ENCODE assay signal across 8 cellular contexts in the genomic region with DNA sequence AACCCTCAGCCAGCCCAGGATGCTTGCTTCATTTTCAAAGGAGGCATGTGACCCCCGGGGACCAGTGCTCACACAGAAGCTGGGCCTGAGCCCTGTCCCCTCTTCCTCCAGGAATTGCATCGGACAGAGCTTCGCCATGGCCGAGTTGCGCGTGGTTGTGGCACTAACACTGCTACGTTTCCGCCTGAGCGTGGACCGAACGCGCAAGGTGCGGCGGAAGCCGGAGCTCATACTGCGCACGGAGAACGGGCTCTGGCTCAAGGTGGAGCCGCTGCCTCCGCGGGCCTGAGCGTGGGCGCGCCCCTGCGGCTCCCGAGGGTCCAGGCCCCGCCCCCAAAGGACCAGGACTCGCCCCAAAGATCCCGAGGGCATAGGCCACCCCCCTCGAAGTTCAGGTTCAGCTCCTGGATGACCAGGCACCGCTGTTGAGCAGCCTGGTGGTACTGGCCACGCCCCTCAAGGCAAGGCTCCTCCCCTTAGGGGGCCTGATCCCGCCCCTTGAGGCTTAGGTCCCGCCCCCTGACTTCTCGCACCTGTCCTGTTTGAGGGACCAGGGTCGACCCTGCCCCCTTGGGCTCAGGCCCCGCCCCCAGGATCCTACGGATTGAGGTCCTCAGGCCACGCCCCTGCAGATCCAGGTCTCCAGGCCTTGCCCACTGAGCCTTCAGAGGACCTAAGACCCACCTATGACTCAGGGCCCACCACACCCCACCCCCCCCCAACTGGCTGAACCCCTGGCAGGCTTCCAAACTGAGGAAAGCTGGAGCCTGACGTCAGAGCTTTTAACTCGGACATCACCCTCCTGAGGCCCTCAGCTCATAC.
DNase-seq lines count a peak whose midpoint lies in the region; ATAC-seq lines count a peak whose summit lies in the region.

No MANE protein-coding gene starts in this region.

- H3K4me1 ChIP-seq in ES-I3 (ENCODE audit: insufficient read depth, low read length), result peaks cover 4% of the 10 kb centered on the region; the same call in 1 of the 2 replicates

- DNase-seq in RPMI8226 (peak; percentile 16), kidney tubule cell (ENCODE audit: low spot score) (peak; percentile 18), DMS79 treated with DMSO at 0.1 percent for 48 hours (lab: John Stamatoyannopoulos, UW) (no peak)
- DNase-seq in activated naive CD4-positive, alpha-beta T cell (lab: John Stamatoyannopoulos, UW), result peak; percentile 21 to 63 (median 43)
- DNase-seq in stimulated activated CD8-positive, alpha-beta memory T cell treated with anti-CD3 and anti-CD28 coated beads, Interleukin-2, amount 100 ng/mL, for 1 hour (ENCODE audit: low read depth in 2 of 2), result peak; percentile 49 to 60

- no peaks in the 10 kb centered on the region for H3K9me3 ChIP-seq in ES-I3 (ENCODE audit: control insufficient read depth, insufficient read depth, low read length)

- ATAC-seq in HG02588 (IDR thresholded peaks at IDR 0.05; ENCODE audit: unreplicated experiment) (no peak), HG02852 (IDR thresholded peaks at IDR 0.05; ENCODE audit: unreplicated experiment) (no peak)

- no peaks in the 10 kb centered on the region for H3K36me3 ChIP-seq in ES-I3 (ENCODE audit: insufficient read depth, low read length)

- H3K9ac ChIP-seq in ES-I3 (ENCODE audit: low read depth, low read length), result peak overlapping the region; percentile 77
